13 cellular contexts compared by ENCODE assay signal in the genomic region with DNA sequence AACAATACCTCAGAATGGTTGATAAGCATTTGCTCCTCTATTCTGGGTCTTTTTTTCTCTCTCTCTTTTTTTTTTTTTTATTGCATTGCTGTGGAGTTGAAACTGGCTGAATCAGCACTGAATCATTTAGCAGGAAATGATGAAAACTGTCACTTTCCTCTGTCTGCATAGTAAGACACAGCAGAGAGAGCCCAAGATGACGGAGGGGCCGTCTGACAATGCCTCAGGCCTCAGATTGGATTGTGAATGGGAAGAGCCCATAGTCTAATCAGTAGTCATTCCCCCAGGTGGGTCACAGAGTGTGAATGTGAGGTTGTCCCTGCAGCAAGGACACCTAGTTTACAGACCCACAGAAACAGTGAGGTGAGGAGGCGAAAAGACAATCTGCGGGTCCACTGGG.
DNase-seq lines count a peak whose midpoint lies in the region; ATAC-seq and TF ChIP-seq lines count a peak whose summit lies in the region.
"Had no signal": no experiment of that assay in that cellular context is flagged by ENCODE, and none has a peak within 500 bp of the region (broad histone marks: within the 10 kb centered on the region; RNA-seq: fewer than 3 reads in every experiment).

No MANE protein-coding gene starts in this region.

- POLR2A ChIA-PET in PC-3 (lab: Charles Lee; ENCODE audit: unreplicated experiment): no interaction called here

- no peaks in the 10 kb centered on the region for H3K36me3 ChIP-seq in PC-3 (ENCODE audit: low read depth, low read length)
- no peaks in the 10 kb centered on the region for H3K36me3 ChIP-seq in HAP-1 (replicated peaks)
- H3K36me3 ChIP-seq: esophagus muscularis mucosa, pancreas, vagina had no signal

- peak overlapping the region; percentile 61 for H2AFZ ChIP-seq in PC-3 (ENCODE audit: low read length)

- no peaks in the 10 kb centered on the region for H3K79me2 ChIP-seq in PC-3 (ENCODE audit: low read length)

- intact Hi-C loops in PC-3 (cut with micrococcal nuclease): no loop called here

- H3K9me2 ChIP-seq in PC-3 (replicated peaks; ENCODE audit: low read length): no peaks in the 10 kb centered on the region

- H3F3A ChIP-seq in PC-3 (ENCODE audit: low read length, unreplicated experiment): no peaks in the 10 kb centered on the region

- in situ Hi-C loops in HAP-1 (cut with MboI; ENCODE audit: low sequenced_read_pairs): no loop called here

- BruUV-seq in PC-3 (replicated peaks; lab: Mats Ljungman, UMichigan): no TSS peak

- DNase-seq in activated T-cell treated with anti-CD3 and anti-CD28 coated beads for 48 hours (ENCODE audit: low read depth) (peak; percentile 2), activated T-cell treated with anti-CD3 and anti-CD28 coated beads for 4 hours (no peak), PC-3 (peak; percentile 81), epithelial cell of esophagus (ENCODE audit: low read depth) (peak; percentile 76), skeletal muscle cell (ENCODE audit: low read depth) (peak; percentile 36), HAP-1 (ENCODE audit: low spot score in 2 of 2) (no peak)
- DNase-seq: activated gamma-delta T cell, DMS 273 treated with DMSO at 0.1 percent for 48 hours, pancreas had no signal

- H3K4me2 ChIP-seq in PC-3 (ENCODE audit: low read length): peak overlapping the region; percentile 34; the same call in 1 of the 2 replicates

- H3K4me3 ChIP-seq in PC-3 (ENCODE audit: low read length) (no peak overlapping the region), epithelial cell of esophagus (ENCODE audit: low read length) (no peak overlapping the region), skeletal muscle cell (ENCODE audit: low read depth, low read length) (no peak overlapping the region), HAP-1 (no peak overlapping the region)
- H3K4me3 ChIP-seq: esophagus muscularis mucosa, pancreas, vagina had no signal

- ATAC-seq in PC-3 (peak; percentile 77), GM19324 (IDR thresholded peaks at IDR 0.05; ENCODE audit: low FRiP score, unreplicated experiment) (no peak), HG02642 (IDR thresholded peaks at IDR 0.05; ENCODE audit: poor library complexity, unreplicated experiment) (no peak)
- ATAC-seq: pancreas had no signal

- H3K27me3 ChIP-seq in PC-3 (ENCODE audit: low read length) (no peaks in the 10 kb centered on the region), HAP-1 (ENCODE audit: low read depth) (no peaks in the 10 kb centered on the region)
- H3K27me3 ChIP-seq: pancreas, vagina had no signal

- no peaks in the 10 kb centered on the region for H4K20me1 ChIP-seq in PC-3 (ENCODE audit: low read length)

- H3K9me3 ChIP-seq in PC-3 (ENCODE audit: low read length) (no peaks in the 10 kb centered on the region), HAP-1 (no peaks in the 10 kb centered on the region)
- H3K9me3 ChIP-seq: pancreas, vagina had no signal

- H3K9ac ChIP-seq in PC-3 (ENCODE audit: low read length): no peak overlapping the region

- CTCF ChIA-PET in PC-3 (lab: Charles Lee): no interaction called here

- TF ChIP-seq CTCF in PC-3 (conservative IDR thresholded peaks at IDR 0.05; ENCODE audit: low read depth, low read length) (no peak), epithelial cell of esophagus (IDR thresholded peaks at IDR 0.05; ENCODE audit: insufficient read depth, low read depth, low read length, missing control alignments) (no peak)

- H3K4me1 ChIP-seq in PC-3 (ENCODE audit: insufficient read depth, low read length) (peaks cover 14% of the 10 kb centered on the region), HAP-1 (no peaks in the 10 kb centered on the region)
- H3K4me1 ChIP-seq: esophagus muscularis mucosa, pancreas, vagina had no signal

- H3K27ac ChIP-seq in PC-3 (ENCODE audit: low read length): peak overlapping the region; percentile 4; the same call in 1 of the 2 replicates
- H3K27ac ChIP-seq: esophagus muscularis mucosa, pancreas, vagina had no signal

Comparison
In these comparisons a context has a peak if more than half of its experiments do, and no peak if none do; other contexts are left out.
1. DNase-seq: peak in activated T-cell treated with anti-CD3 and anti-CD28 coated beads for 48 hours (single experiment), PC-3 (single experiment), epithelial cell of esophagus (single experiment) and skeletal muscle cell (single experiment); none in activated T-cell treated with anti-CD3 and anti-CD28 coated beads for 4 hours (single experiment) and HAP-1 (0 of 2).